ENCODE assay signal across 1 cellular context in the genomic region with DNA sequence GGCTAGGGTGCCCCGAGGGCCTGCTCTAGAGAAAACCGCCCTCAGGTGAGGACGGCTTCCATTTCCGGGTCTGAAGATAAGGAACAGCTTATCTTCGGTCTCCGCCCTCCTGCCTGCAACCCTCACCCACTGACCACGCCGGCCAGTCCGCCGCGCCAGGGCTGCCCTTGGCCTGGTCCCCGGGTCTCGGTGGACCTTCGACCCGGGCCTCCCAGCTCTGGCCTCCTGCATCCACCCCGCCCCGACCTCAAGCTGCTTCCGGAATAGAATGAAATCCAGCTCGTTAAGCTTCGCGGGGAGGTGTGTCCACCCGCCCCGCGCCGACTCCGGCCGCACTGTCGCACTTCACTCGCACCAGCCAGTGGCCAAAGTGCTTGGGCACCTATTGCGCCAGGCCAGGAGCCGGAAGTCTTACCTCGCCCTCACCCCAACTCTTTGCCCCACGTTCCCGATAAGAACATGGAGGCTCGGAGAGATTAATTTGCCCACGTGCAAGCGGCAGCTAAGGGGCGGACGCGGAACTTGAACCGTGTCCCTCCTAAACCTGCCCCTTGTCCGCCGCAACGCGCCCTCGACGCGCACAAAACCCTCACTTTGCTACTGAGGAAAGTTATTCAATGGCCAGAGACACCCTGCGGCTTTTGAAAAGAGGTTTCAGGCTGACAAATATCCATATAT.
TF ChIP-seq lines count a peak whose summit lies in the region.

No MANE protein-coding gene starts in this region.

TF ChIP-seq in HepG2, 621 proteins besides CTCF, POLR2A, EP300 and RAD21 (continued from another document and continues in another):
- TF ChIP-seq CREB3 (CRISPR knock-in tag; IDR thresholded peaks at IDR 0.05), result no peak
- TF ChIP-seq ZNF598 (CRISPR knock-in tag; IDR thresholded peaks at IDR 0.05; ENCODE audit: borderline replicate concordance), result 0 out of 2 replicates have a peak, but pooled peaks have one; percentile 79
- TF ChIP-seq HNF1B (CRISPR knock-in tag; IDR thresholded peaks at IDR 0.05), result peak; percentile 95
- peak; percentile 55; the same call in 1 of the 2 replicates for TF ChIP-seq AHR (CRISPR knock-in tag; IDR thresholded peaks at IDR 0.05)
- TF ChIP-seq, protein P1, sequence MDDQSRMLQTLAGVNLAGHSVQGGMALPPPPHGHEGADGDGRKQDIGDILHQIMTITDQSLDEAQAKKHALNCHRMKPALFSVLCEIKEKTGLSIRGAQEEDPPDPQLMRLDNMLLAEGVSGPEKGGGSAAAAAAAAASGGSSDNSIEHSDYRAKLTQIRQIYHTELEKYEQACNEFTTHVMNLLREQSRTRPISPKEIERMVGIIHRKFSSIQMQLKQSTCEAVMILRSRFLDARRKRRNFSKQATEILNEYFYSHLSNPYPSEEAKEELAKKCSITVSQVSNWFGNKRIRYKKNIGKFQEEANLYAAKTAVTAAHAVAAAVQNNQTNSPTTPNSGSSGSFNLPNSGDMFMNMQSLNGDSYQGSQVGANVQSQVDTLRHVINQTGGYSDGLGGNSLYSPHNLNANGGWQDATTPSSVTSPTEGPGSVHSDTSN (CRISPR knock-in tag; IDR thresholded peaks at IDR 0.05; ENCODE audit: borderline replicate concordance), result no peak
- TF ChIP-seq CREM (IDR thresholded peaks at IDR 0.05), result peak; percentile 61; the same call in 1 of the 2 replicates
- no peak for TF ChIP-seq CREM (CRISPR knock-in tag; IDR thresholded peaks at IDR 0.05)
- TF ChIP-seq MTA1 (CRISPR knock-in tag; IDR thresholded peaks at IDR 0.05; ENCODE audit: borderline replicate concordance), result peak; percentile 95; the same call in 1 of the 2 replicates
- 0 out of 2 replicates have a peak, but pooled peaks have one; percentile 16 for TF ChIP-seq ZBTB7A (CRISPR knock-in tag; IDR thresholded peaks at IDR 0.05)
- TF ChIP-seq ZNF790 (CRISPR knock-in tag; IDR thresholded peaks at IDR 0.05; ENCODE audit: borderline replicate concordance), result no peak
- TF ChIP-seq KDM4B (CRISPR knock-in tag; IDR thresholded peaks at IDR 0.05), result no peak
- 0 out of 2 replicates have a peak, but pooled peaks have one; percentile 26 for TF ChIP-seq TMF1 (CRISPR knock-in tag; IDR thresholded peaks at IDR 0.05; ENCODE audit: low read depth)
- TF ChIP-seq, protein P2, sequence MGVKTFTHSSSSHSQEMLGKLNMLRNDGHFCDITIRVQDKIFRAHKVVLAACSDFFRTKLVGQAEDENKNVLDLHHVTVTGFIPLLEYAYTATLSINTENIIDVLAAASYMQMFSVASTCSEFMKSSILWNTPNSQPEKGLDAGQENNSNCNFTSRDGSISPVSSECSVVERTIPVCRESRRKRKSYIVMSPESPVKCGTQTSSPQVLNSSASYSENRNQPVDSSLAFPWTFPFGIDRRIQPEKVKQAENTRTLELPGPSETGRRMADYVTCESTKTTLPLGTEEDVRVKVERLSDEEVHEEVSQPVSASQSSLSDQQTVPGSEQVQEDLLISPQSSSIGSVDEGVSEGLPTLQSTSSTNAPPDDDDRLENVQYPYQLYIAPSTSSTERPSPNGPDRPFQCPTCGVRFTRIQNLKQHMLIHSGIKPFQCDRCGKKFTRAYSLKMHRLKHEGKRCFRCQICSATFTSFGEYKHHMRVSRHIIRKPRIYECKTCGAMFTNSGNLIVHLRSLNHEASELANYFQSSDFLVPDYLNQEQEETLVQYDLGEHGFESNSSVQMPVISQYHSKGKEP (CRISPR knock-in tag; IDR thresholded peaks at IDR 0.05), result no peak
- TF ChIP-seq ZMYM3 (CRISPR knock-in tag; IDR thresholded peaks at IDR 0.05), result peak; percentile 79; the same call in 1 of the 2 replicates
- peak; percentile 11; the same call in 1 of the 2 replicates for TF ChIP-seq ZNF143 (CRISPR knock-in tag; IDR thresholded peaks at IDR 0.05)
- peak; percentile 95 for TF ChIP-seq ZNF441 (CRISPR knock-in tag; IDR thresholded peaks at IDR 0.05; ENCODE audit: borderline replicate concordance)
- peak; percentile 92; the same call in 1 of the 2 replicates for TF ChIP-seq SIN3A (IDR thresholded peaks at IDR 0.05; ENCODE audit: borderline replicate concordance, low read depth, low read length)
- TF ChIP-seq HES4 (CRISPR knock-in tag; IDR thresholded peaks at IDR 0.05; ENCODE audit: borderline replicate concordance), result peak; percentile 88
- TF ChIP-seq HNF4G (IDR thresholded peaks at IDR 0.05; ENCODE audit: borderline replicate concordance, low read depth, low read length), result peak; percentile 95
- TF ChIP-seq HNF4G (CRISPR knock-in tag; IDR thresholded peaks at IDR 0.05; ENCODE audit: borderline replicate concordance, low read depth), result peak; percentile 96
- TF ChIP-seq ZBTB8A (CRISPR knock-in tag; IDR thresholded peaks at IDR 0.05; ENCODE audit: borderline replicate concordance, low read depth), result no peak; the same call in 1 of the 2 replicates
- peak; percentile 75 for TF ChIP-seq PHF20 (CRISPR knock-in tag; IDR thresholded peaks at IDR 0.05)
- TF ChIP-seq FOXO4 (CRISPR knock-in tag; conservative IDR thresholded peaks at IDR 0.05), result no peak
- TF ChIP-seq HOXA3 (CRISPR knock-in tag; IDR thresholded peaks at IDR 0.05), result peak; percentile 91
- TF ChIP-seq PRMT3 (CRISPR knock-in tag; IDR thresholded peaks at IDR 0.05; ENCODE audit: borderline replicate concordance, low read depth), result peak; percentile 94
- TF ChIP-seq KAT7 (CRISPR knock-in tag; IDR thresholded peaks at IDR 0.05; ENCODE audit: borderline replicate concordance), result no peak; the same call in 1 of the 2 replicates
- TF ChIP-seq, protein P3, sequence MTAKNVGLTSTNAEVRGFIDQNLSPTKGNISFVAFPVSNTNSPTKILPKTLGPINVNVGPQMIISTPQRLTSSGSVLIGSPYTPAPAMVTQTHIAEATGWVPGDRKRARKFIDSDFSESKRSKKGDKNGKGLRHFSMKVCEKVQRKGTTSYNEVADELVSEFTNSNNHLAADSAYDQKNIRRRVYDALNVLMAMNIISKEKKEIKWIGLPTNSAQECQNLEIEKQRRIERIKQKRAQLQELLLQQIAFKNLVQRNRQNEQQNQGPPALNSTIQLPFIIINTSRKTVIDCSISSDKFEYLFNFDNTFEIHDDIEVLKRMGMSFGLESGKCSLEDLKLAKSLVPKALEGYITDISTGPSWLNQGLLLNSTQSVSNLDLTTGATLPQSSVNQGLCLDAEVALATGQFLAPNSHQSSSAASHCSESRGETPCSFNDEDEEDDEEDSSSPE (CRISPR knock-in tag; IDR thresholded peaks at IDR 0.05), result peak; percentile 92
- TF ChIP-seq, protein P4, sequence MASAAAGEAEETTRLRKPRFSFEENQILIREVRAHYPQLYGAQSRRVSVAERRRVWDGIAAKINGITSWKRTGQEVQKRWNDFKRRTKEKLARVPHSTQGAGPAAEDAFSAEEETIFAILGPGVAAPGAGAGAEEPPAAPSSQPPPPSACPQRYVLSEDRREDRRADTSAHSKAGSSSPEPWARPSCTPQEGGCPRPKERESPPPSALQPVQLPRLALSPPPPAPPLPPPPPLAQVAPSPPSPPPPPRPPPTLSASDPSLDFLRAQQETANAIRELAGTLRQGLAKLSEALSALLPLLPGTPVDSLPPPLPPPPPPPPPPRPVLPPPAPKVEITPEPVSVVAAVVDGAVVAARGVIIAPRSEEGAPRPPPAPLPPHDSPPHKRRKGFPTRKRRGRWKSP (CRISPR knock-in tag; IDR thresholded peaks at IDR 0.05), result peak; percentile 92
- no peak for TF ChIP-seq SNAPC2 (CRISPR knock-in tag; IDR thresholded peaks at IDR 0.05)
- peak; percentile 55 for TF ChIP-seq ZSCAN31 (CRISPR knock-in tag; IDR thresholded peaks at IDR 0.05; ENCODE audit: low read depth)
- TF ChIP-seq FLYWCH1 (CRISPR knock-in tag; IDR thresholded peaks at IDR 0.05), result no peak; the same call in 1 of the 2 replicates
- TF ChIP-seq ZNF691 (CRISPR knock-in tag; IDR thresholded peaks at IDR 0.05; ENCODE audit: borderline replicate concordance, low read depth), result peak; percentile 67; the same call in 1 of the 2 replicates
- peak; percentile 81 for TF ChIP-seq MED8 (CRISPR knock-in tag; IDR thresholded peaks at IDR 0.05; ENCODE audit: insufficient replicate concordance)
- TF ChIP-seq NFKB2 (CRISPR knock-in tag; IDR thresholded peaks at IDR 0.05; ENCODE audit: borderline replicate concordance), result no peak
- TF ChIP-seq TCF12 (IDR thresholded peaks at IDR 0.05), result no peak
- peak; percentile 90 for TF ChIP-seq TCF12 (CRISPR knock-in tag; IDR thresholded peaks at IDR 0.05)
- TF ChIP-seq ZNF10 (CRISPR knock-in tag; IDR thresholded peaks at IDR 0.05; ENCODE audit: borderline replicate concordance, low read depth), result no peak
- TF ChIP-seq ZBTB14 (CRISPR knock-in tag; IDR thresholded peaks at IDR 0.05), result no peak
- TF ChIP-seq, protein P5, sequence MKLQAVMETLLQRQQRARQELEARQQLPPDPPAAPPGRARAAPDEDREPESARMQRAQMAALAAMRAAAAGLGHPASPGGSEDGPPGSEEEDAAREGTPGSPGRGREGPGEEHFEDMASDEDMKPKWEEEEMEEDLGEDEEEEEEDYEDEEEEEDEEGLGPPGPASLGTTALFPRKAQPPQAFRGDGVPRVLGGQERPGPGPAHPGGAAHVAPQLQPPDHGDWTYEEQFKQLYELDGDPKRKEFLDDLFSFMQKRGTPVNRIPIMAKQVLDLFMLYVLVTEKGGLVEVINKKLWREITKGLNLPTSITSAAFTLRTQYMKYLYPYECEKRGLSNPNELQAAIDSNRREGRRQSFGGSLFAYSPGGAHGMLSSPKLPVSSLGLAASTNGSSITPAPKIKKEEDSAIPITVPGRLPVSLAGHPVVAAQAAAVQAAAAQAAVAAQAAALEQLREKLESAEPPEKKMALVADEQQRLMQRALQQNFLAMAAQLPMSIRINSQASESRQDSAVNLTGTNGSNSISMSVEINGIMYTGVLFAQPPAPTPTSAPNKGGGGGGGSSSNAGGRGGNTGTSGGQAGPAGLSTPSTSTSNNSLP (IDR thresholded peaks at IDR 0.05; ENCODE audit: low read depth, low read length), result peak; percentile 56; the same call in 1 of the 2 replicates
- TF ChIP-seq ZNF180 (CRISPR knock-in tag; IDR thresholded peaks at IDR 0.05; ENCODE audit: borderline replicate concordance, low read depth), result no peak
- TF ChIP-seq GLI4 (CRISPR knock-in tag; IDR thresholded peaks at IDR 0.05; ENCODE audit: borderline replicate concordance), result no peak
- TF ChIP-seq ZNF562 (CRISPR knock-in tag; IDR thresholded peaks at IDR 0.05; ENCODE audit: borderline replicate concordance), result no peak
- TF ChIP-seq ZNF44 (CRISPR knock-in tag; IDR thresholded peaks at IDR 0.05), result peak; percentile 69; the same call in 1 of the 2 replicates
- TF ChIP-seq KLF15 (CRISPR knock-in tag; IDR thresholded peaks at IDR 0.05; ENCODE audit: borderline replicate concordance), result no peak
- TF ChIP-seq TAF15 (IDR thresholded peaks at IDR 0.05; ENCODE audit: low read depth, low read length, poor library complexity, severe bottlenecking), result no peak
- TF ChIP-seq ZBTB26 (CRISPR knock-in tag; IDR thresholded peaks at IDR 0.05; ENCODE audit: borderline replicate concordance), result peak; percentile 80
- peak; percentile 96 for TF ChIP-seq SAP130 (CRISPR knock-in tag; IDR thresholded peaks at IDR 0.05; ENCODE audit: low read depth)
- no peak for TF ChIP-seq SP1 (IDR thresholded peaks at IDR 0.05)
- no peak; the same call in none of the 2 replicates for TF ChIP-seq SP1 (CRISPR knock-in tag; IDR thresholded peaks at IDR 0.05)
- peak; percentile 62; the same call in 1 of the 2 replicates for TF ChIP-seq ZIK1 (CRISPR knock-in tag; IDR thresholded peaks at IDR 0.05; ENCODE audit: borderline replicate concordance, low read depth)
